Comparison of ENCODE assay signal across 12 cellular contexts in the genomic region with DNA sequence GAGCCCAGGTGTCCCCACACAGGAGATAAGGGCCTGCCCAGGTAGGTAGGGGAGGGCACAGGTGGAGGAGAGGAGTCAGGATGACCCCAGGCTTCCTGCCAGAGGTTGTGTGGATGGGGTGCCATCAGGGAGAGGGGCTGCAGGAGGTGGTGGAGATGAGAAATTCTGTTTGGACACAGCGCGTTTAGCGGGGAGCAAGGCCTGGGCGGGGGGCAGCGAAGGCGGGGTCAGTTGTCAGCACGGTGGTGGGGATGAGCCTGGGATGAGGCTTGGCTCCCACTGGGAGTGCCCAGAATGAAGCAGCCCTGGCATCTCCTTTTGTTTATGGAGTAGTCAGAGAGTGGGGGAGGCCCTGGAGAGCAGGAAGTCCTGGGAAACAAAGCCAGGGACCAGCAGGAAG. TPM values are rescaled to one million over a fixed set of nuclear protein-coding genes. Genes with fewer than 3 reads are reported as not detected.
"Had no signal": no experiment of that assay in that cellular context is flagged by ENCODE, and none has a peak within 500 bp of the region (broad histone marks: within the 10 kb centered on the region; RNA-seq: fewer than 3 reads in every experiment).

No MANE protein-coding gene starts in this region.

- H3K27ac ChIP-seq: suprapubic skin, transverse colon, vagina had no signal

- H3K27me3 ChIP-seq: suprapubic skin, transverse colon, vagina had no signal

- H3K27me3 Mint-ChIP-seq: activated naive CD8-positive, alpha-beta T cell treated with anti-CD3 and anti-CD28 coated beads, Interleukin-2, amount 50 U/mL, for 24 hours; brain; progenitor cell of endocrine pancreas; stimulated activated naive CD8-positive, alpha-beta T cell treated with anti-CD3 and anti-CD28 coated beads, Interleukin-15, Interleukin-2, amounts not matched to agents 100 ng/mL and 50 ng/mL, for 24 hours had no signal

- H3K4me1 Mint-ChIP-seq: activated naive CD8-positive, alpha-beta T cell treated with anti-CD3 and anti-CD28 coated beads, Interleukin-2, amount 50 U/mL, for 24 hours; brain had no signal

- FAIRE-seq: colon, endometrium, frontal cortex had no signal

- H3K36me3 ChIP-seq: transverse colon had no signal

- H3K4me1 ChIP-seq: transverse colon, vagina had no signal

- H3K9me3 ChIP-seq: suprapubic skin, transverse colon, vagina had no signal

- H3K4me3 Mint-ChIP-seq: activated naive CD8-positive, alpha-beta T cell treated with anti-CD3 and anti-CD28 coated beads, Interleukin-2, amount 50 U/mL, for 24 hours; brain; stimulated activated naive CD8-positive, alpha-beta T cell treated with anti-CD3 and anti-CD28 coated beads, Interleukin-15, Interleukin-2, amounts not matched to agents 100 ng/mL and 50 ng/mL, for 24 hours had no signal

- H3K4me3 ChIP-seq: suprapubic skin, transverse colon, vagina had no signal

- H3K27ac Mint-ChIP-seq: activated naive CD8-positive, alpha-beta T cell treated with anti-CD3 and anti-CD28 coated beads, Interleukin-2, amount 50 U/mL, for 24 hours; progenitor cell of endocrine pancreas; stimulated activated naive CD8-positive, alpha-beta T cell treated with anti-CD3 and anti-CD28 coated beads, Interleukin-15, Interleukin-2, amounts not matched to agents 100 ng/mL and 50 ng/mL, for 24 hours had no signal

- H3K9me3 Mint-ChIP-seq: activated naive CD8-positive, alpha-beta T cell treated with anti-CD3 and anti-CD28 coated beads, Interleukin-2, amount 50 U/mL, for 24 hours; brain; stimulated activated naive CD8-positive, alpha-beta T cell treated with anti-CD3 and anti-CD28 coated beads, Interleukin-15, Interleukin-2, amounts not matched to agents 100 ng/mL and 50 ng/mL, for 24 hours had no signal

RNA-seq across cellular contexts. Expression of a gene that starts 15.5 kb away (rescaled TPM):
- total RNA-seq: frontal cortex, left lobe of liver, vagina had no signal
- polyA plus RNA-seq: mammary epithelial cell had no signal
